Comparison of ENCODE assay signal across 9 cellular contexts in genomic region chr7:123580406-123581161, GRCh38. TPM values are rescaled to one million over a fixed set of nuclear protein-coding genes. Genes with fewer than 3 reads are reported as not detected.
DNase-seq lines count a peak whose midpoint lies in the region; ATAC-seq and TF ChIP-seq lines count a peak whose summit lies in the region.
"Had no signal": no experiment of that assay in that cellular context is flagged by ENCODE, and none has a peak within 500 bp of the region (broad histone marks: within the 10 kb centered on the region; RNA-seq: fewer than 3 reads in every experiment).

No MANE protein-coding gene starts in this region.

- intact Hi-C loops in mucosa of descending colon (cut with DNase I, micrococcal nuclease): no loop called here

- ATAC-seq in GM19351 (IDR thresholded peaks at IDR 0.05; ENCODE audit: unreplicated experiment) (peak; percentile 93), HG03469 (IDR thresholded peaks at IDR 0.05; ENCODE audit: unreplicated experiment) (peak; percentile 66), mucosa of descending colon (peak; percentile 56), GM21825 (IDR thresholded peaks at IDR 0.05; ENCODE audit: unreplicated experiment) (no peak)

- no peaks in the 10 kb centered on the region for H3K9me3 ChIP-seq in mucosa of descending colon
- H3K9me3 ChIP-seq: neutrophil had no signal

- H3K4me1 ChIP-seq in mucosa of descending colon (ENCODE audit: low read depth): no peaks in the 10 kb centered on the region

- no peaks in the 10 kb centered on the region for H3K36me3 ChIP-seq in mucosa of descending colon (ENCODE audit: low read depth)
- H3K36me3 ChIP-seq: neutrophil had no signal

- DNase-seq in DMS153 (lab: John Stamatoyannopoulos, UW) (peak; percentile 64), NCI-H82 treated with DMSO at 0.1 percent for 48 hours (lab: John Stamatoyannopoulos, UW; ENCODE audit: unreplicated experiment) (peak; percentile 71), dermis microvascular lymphatic vessel endothelial cell (ENCODE audit: low read depth in 2 of 2) (peak; percentile 20 to 63), mucosa of descending colon (peak in 1 of 3 donors; percentile 38), activated T-cell treated with anti-CD3 and anti-CD28 coated beads for 4 hours (no peak)

- TF ChIP-seq CTCF in mucosa of descending colon (IDR thresholded peaks at IDR 0.05): no peak

- no peak overlapping the region for H3K4me3 ChIP-seq in mucosa of descending colon

RNA-seq across cellular contexts. Expression of gene ASB15, which starts 21.0 kb away (rescaled TPM):
- total RNA-seq in dermis microvascular lymphatic vessel endothelial cell (not detected in 2 replicates), mucosa of descending colon (not detected)

RNA-seq across cellular contexts. Expression of gene NDUFA5, which starts 23.0 kb away (rescaled TPM):
- total RNA-seq in dermis microvascular lymphatic vessel endothelial cell (19.7 and 22.0 TPM in 2 replicates), mucosa of descending colon (100 to 1,000 TPM in 2 of 3 donors, 10 to 100 TPM in 1; 88.7 to 118 (median 104) TPM)

RNA-seq across cellular contexts. Expression of gene IQUB, which starts 46.2 kb away (rescaled TPM):
- total RNA-seq in dermis microvascular lymphatic vessel endothelial cell (0.13 TPM in 2 replicates), mucosa of descending colon (under 1 TPM in 2 of 3 donors, not detected in 1; 0.26 to 0.41 TPM)
